Comparison of ENCODE assay signal across 16 cellular contexts in the genomic region with DNA sequence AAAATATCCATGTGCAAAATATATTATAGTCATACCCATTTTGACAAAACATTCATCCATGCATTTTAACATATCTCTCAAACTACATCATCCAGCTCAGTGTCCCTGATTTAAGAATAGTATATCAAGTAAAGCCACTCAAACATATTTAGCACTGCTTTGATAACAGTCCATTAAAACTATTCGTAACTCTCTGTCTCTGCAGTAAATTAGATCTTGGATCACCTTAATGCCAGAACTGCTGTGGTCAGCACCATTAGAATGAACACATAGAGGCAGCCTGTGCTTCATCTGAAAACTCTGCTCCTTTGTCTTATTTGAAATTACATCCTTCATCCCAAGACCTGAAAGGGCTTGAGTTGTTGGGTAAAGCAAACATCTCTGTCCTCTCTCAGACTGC.
DNase-seq lines count a peak whose midpoint lies in the region; ATAC-seq, FAIRE-seq and TF ChIP-seq lines count a peak whose summit lies in the region.
"Had no signal": no experiment of that assay in that cellular context is flagged by ENCODE, and none has a peak within 500 bp of the region (broad histone marks: within the 10 kb centered on the region; RNA-seq: fewer than 3 reads in every experiment).

No MANE protein-coding gene starts in this region.

- H3K9me3 Mint-ChIP-seq in astrocyte (ENCODE audit: unreplicated experiment) (no peaks in the 10 kb centered on the region), nephron (no peaks in the 10 kb centered on the region)
- no peaks in the 10 kb centered on the region for H3K9me3 Mint-ChIP-seq in activated T-helper 2 cell treated with anti-CD3 and anti-CD28 coated beads, Interferon-gamma antibody, Interleukin-2, Interleukin-4, amounts not matched to agents 10 μg/mL and 5 μg/mL and 100 μg/mL, durations not matched to agents 14 hours and 24 hours and 36 hours
- H3K9me3 Mint-ChIP-seq: CD8-positive, alpha-beta T cell; H9 had no signal

- intact Hi-C loops in left ventricle myocardium superior (cut with micrococcal nuclease) (no loop called here), Right ventricle myocardium superior (cut with DNase I) (no loop called here)
- intact Hi-C loops in activated T-helper 2 cell treated with anti-CD3 and anti-CD28 coated beads, Interferon-gamma antibody, Interleukin-2, Interleukin-4, amounts not matched to agents 10 μg/mL and 5 μg/mL and 100 μg/mL, durations not matched to agents 14 hours and 24 hours and 36 hours (cut with micrococcal nuclease), result no loop called here

- ATAC-seq in left ventricle myocardium superior (peak; percentile 50), Right ventricle myocardium superior (ENCODE audit: poor library complexity) (no peak)
- ATAC-seq: CD8-positive, alpha-beta T cell had no signal

- H3K9me3 ChIP-seq in astrocyte (ENCODE audit: insufficient read depth, low read depth, low read length), result no peaks in the 10 kb centered on the region
- H3K9me3 ChIP-seq: BLaER1 treated with 17β-estradiol and CSF1 and Interleukin-3, amounts not matched to agents 10 nM and 100 nM had no signal

- H3K36me3 Mint-ChIP-seq in astrocyte (ENCODE audit: low read depth, unreplicated experiment) (no peaks in the 10 kb centered on the region), nephron (ENCODE audit: low read depth) (no peaks in the 10 kb centered on the region)
- no peaks in the 10 kb centered on the region for H3K36me3 Mint-ChIP-seq in activated T-helper 2 cell treated with anti-CD3 and anti-CD28 coated beads, Interferon-gamma antibody, Interleukin-2, Interleukin-4, amounts not matched to agents 10 μg/mL and 5 μg/mL and 100 μg/mL, durations not matched to agents 14 hours and 24 hours and 36 hours (ENCODE audit: low read depth)
- H3K36me3 Mint-ChIP-seq: CD8-positive, alpha-beta T cell had no signal

- no peak overlapping the region for H3K4me2 ChIP-seq in astrocyte (ENCODE audit: low read length)
- H3K4me2 ChIP-seq: BLaER1 treated with 17β-estradiol and CSF1 and Interleukin-3, amounts not matched to agents 10 nM and 100 nM had no signal

- no peaks in the 10 kb centered on the region for H3K27me3 ChIP-seq in astrocyte (ENCODE audit: insufficient read depth, low read length)
- H3K27me3 ChIP-seq: BLaER1 treated with 17β-estradiol and CSF1 and Interleukin-3, amounts not matched to agents 10 nM and 100 nM had no signal

- no peak overlapping the region for H3K4me3 ChIP-seq in astrocyte (ENCODE audit: insufficient read depth, low read depth, low read length)
- H3K4me3 ChIP-seq: BLaER1 treated with 17β-estradiol and CSF1 and Interleukin-3, amounts not matched to agents 10 nM and 100 nM had no signal

- H3K27ac ChIP-seq in astrocyte (ENCODE audit: low read depth, low read length), result no peak overlapping the region
- H3K27ac ChIP-seq: 22Rv1; BLaER1 treated with 17β-estradiol and CSF1 and Interleukin-3, amounts not matched to agents 10 nM and 100 nM had no signal

- TF ChIP-seq CTCF in astrocyte (IDR thresholded peaks at IDR 0.05; ENCODE audit: insufficient read depth, low read depth, low read length) (no peak), nephron (IDR thresholded peaks at IDR 0.05; ENCODE audit: unreplicated experiment in 3 of 3) (no peak)

- in situ Hi-C loops in KBM-7 (cut with MboI; ENCODE audit: low pct_unique_long_range_greater_than_20kb, low sequenced_read_pairs), result no loop called here

- no peak for FAIRE-seq in astrocyte (lab: Jason Lieb, UNC)

- DNase-seq in left ventricle myocardium superior, result no peak
- DNase-seq in Right ventricle myocardium superior, result no peak
- no peak for DNase-seq in astrocyte (ENCODE audit: low read depth)
- no peak for DNase-seq in KBM-7
- no peak for DNase-seq in activated T-helper 2 cell treated with anti-CD3 and anti-CD28 coated beads, Interferon-gamma antibody, Interleukin-2, Interleukin-4, amounts not matched to agents 10 μg/mL and 5 μg/mL and 100 μg/mL, durations not matched to agents 14 hours and 24 hours and 36 hours (ENCODE audit: low spot score)
- no peak for DNase-seq in amygdala (lab: John Stamatoyannopoulos, UW)
- DNase-seq: Calu3; CD8-positive, alpha-beta T cell; DMS79 treated with DMSO at 0.1 percent for 48 hours; GF-D8; GOT3; H9 had no signal

- H3K27me3 Mint-ChIP-seq in astrocyte (ENCODE audit: low read depth, unreplicated experiment), result no peaks in the 10 kb centered on the region
- H3K27me3 Mint-ChIP-seq in nephron (ENCODE audit: low read depth), result no peaks in the 10 kb centered on the region
- no peaks in the 10 kb centered on the region for H3K27me3 Mint-ChIP-seq in activated T-helper 2 cell treated with anti-CD3 and anti-CD28 coated beads, Interferon-gamma antibody, Interleukin-2, Interleukin-4, amounts not matched to agents 10 μg/mL and 5 μg/mL and 100 μg/mL, durations not matched to agents 14 hours and 24 hours and 36 hours (ENCODE audit: low read depth)

- H3K36me3 ChIP-seq in astrocyte (ENCODE audit: insufficient read depth, low read length), result no peaks in the 10 kb centered on the region
- H3K36me3 ChIP-seq: BLaER1 treated with 17β-estradiol and CSF1 and Interleukin-3, amounts not matched to agents 10 nM and 100 nM had no signal

- H4K20me1 ChIP-seq in astrocyte (ENCODE audit: insufficient read depth, low read length), result no peaks in the 10 kb centered on the region
- H4K20me1 ChIP-seq: BLaER1 treated with 17β-estradiol and CSF1 and Interleukin-3, amounts not matched to agents 10 nM and 100 nM had no signal

- H3K9ac ChIP-seq in astrocyte (ENCODE audit: low read length), result no peak overlapping the region
- H3K9ac ChIP-seq: BLaER1 treated with 17β-estradiol and CSF1 and Interleukin-3, amounts not matched to agents 10 nM and 100 nM had no signal

- no peaks in the 10 kb centered on the region for H3K79me2 ChIP-seq in astrocyte (ENCODE audit: insufficient read depth, low read length)

- H3K4me3 Mint-ChIP-seq in astrocyte (ENCODE audit: unreplicated experiment) (no peak overlapping the region), nephron (no peak overlapping the region)
- H3K4me3 Mint-ChIP-seq in activated T-helper 2 cell treated with anti-CD3 and anti-CD28 coated beads, Interferon-gamma antibody, Interleukin-2, Interleukin-4, amounts not matched to agents 10 μg/mL and 5 μg/mL and 100 μg/mL, durations not matched to agents 14 hours and 24 hours and 36 hours (ENCODE audit: low read depth), result no peak overlapping the region
- H3K4me3 Mint-ChIP-seq: B cell; CD8-positive, alpha-beta T cell; H9 had no signal

- H3K27ac Mint-ChIP-seq in astrocyte (ENCODE audit: unreplicated experiment), result peak overlapping the region; percentile 67
- H3K27ac Mint-ChIP-seq in nephron, result peak overlapping the region; percentile 22 to 76 (median 69)
- no peak overlapping the region for H3K27ac Mint-ChIP-seq in activated T-helper 2 cell treated with anti-CD3 and anti-CD28 coated beads, Interferon-gamma antibody, Interleukin-2, Interleukin-4, amounts not matched to agents 10 μg/mL and 5 μg/mL and 100 μg/mL, durations not matched to agents 14 hours and 24 hours and 36 hours
- H3K27ac Mint-ChIP-seq: B cell; CD8-positive, alpha-beta T cell; H9 had no signal

- H3K4me1 ChIP-seq in astrocyte (ENCODE audit: insufficient read depth, low read length), result no peaks in the 10 kb centered on the region
- H3K4me1 ChIP-seq: BLaER1 treated with 17β-estradiol and CSF1 and Interleukin-3, amounts not matched to agents 10 nM and 100 nM had no signal

- H3K4me1 Mint-ChIP-seq in astrocyte (ENCODE audit: low read depth, unreplicated experiment) (peaks cover 10% of the 10 kb centered on the region), nephron (peaks cover 21% of the 10 kb centered on the region)
- H3K4me1 Mint-ChIP-seq in activated T-helper 2 cell treated with anti-CD3 and anti-CD28 coated beads, Interferon-gamma antibody, Interleukin-2, Interleukin-4, amounts not matched to agents 10 μg/mL and 5 μg/mL and 100 μg/mL, durations not matched to agents 14 hours and 24 hours and 36 hours (ENCODE audit: low read depth), result no peaks in the 10 kb centered on the region
- H3K4me1 Mint-ChIP-seq: B cell, H9 had no signal

- no peak overlapping the region for H2AFZ ChIP-seq in astrocyte (ENCODE audit: low read depth, low read length)
